ENCODE assay signal across 1 cellular context in the genomic region with DNA sequence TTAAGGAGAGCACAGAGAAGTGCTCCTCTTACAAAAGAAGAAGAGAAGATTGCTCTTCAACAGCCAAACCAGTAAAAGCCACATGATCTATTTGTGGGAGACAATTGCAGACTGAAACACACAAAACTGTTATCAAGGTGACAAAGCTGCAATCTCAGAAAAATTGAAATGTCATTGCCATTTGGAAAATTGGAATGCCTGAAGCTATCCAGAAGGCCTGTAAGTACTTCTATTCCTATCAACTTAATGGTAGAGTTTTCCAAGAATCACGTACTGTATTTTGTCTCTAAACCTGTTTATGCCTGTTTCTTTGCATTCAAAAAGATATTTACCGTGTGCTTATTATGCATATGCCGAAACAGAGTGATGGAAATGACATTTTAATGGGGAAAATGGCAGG.
TF ChIP-seq lines count a peak whose summit lies in the region.

No MANE protein-coding gene starts in this region.

TF ChIP-seq in IMR-90, 13 proteins besides CTCF, POLR2A, EP300 and RAD21 (continued from another document):
- TF ChIP-seq, protein P1, sequence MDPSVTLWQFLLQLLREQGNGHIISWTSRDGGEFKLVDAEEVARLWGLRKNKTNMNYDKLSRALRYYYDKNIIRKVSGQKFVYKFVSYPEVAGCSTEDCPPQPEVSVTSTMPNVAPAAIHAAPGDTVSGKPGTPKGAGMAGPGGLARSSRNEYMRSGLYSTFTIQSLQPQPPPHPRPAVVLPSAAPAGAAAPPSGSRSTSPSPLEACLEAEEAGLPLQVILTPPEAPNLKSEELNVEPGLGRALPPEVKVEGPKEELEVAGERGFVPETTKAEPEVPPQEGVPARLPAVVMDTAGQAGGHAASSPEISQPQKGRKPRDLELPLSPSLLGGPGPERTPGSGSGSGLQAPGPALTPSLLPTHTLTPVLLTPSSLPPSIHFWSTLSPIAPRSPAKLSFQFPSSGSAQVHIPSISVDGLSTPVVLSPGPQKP (IDR thresholded peaks at IDR 0.05; ENCODE audit: borderline replicate concordance, low read depth, low read length) = no peak
- TF ChIP-seq CHD1 (IDR thresholded peaks at IDR 0.05; ENCODE audit: low read depth, low read length) = no peak
- no peak for TF ChIP-seq MAZ (IDR thresholded peaks at IDR 0.05; ENCODE audit: borderline replicate concordance, low read depth, low read length)
- TF ChIP-seq, protein P2, sequence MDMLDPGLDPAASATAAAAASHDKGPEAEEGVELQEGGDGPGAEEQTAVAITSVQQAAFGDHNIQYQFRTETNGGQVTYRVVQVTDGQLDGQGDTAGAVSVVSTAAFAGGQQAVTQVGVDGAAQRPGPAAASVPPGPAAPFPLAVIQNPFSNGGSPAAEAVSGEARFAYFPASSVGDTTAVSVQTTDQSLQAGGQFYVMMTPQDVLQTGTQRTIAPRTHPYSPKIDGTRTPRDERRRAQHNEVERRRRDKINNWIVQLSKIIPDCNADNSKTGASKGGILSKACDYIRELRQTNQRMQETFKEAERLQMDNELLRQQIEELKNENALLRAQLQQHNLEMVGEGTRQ (IDR thresholded peaks at IDR 0.05; ENCODE audit: low read depth, low read length) = no peak
